12 cellular contexts compared by ENCODE assay signal in genomic region chr3:124791142-124791541, GRCh38.
A peak's percentile ranks its signal among the peaks of the same experiment; 100 is the strongest.
DNase-seq lines count a peak whose midpoint lies in the region; ATAC-seq and TF ChIP-seq lines count a peak whose summit lies in the region.
"Had no signal": no experiment of that assay in that cellular context is flagged by ENCODE, and none has a peak within 500 bp of the region (broad histone marks: within the 10 kb centered on the region; RNA-seq: fewer than 3 reads in every experiment).

No MANE protein-coding gene starts in this region.

- no peak for TF ChIP-seq CTCF in parathyroid adenoma (IDR thresholded peaks at IDR 0.05)

- DNase-seq in M059J (ENCODE audit: low read depth) (peak; percentile 51), fibroblast of gingiva (ENCODE audit: low read depth) (peak; percentile 81), G401 (ENCODE audit: low spot score) (no peak), NCI-H1092 treated with DMSO at 0.1 percent for 48 hours (lab: John Stamatoyannopoulos, UW) (no peak)
- DNase-seq: activated naive CD4-positive, alpha-beta T cell treated with anti-CD3 and anti-CD28 coated beads for 36 hours; dermis blood vessel endothelial cell; naive B cell; NCI-H1694 had no signal

- in situ Hi-C loops in G401 (cut with HindIII; ENCODE audit: low sequenced_read_pairs): no loop called here

- peaks cover 46% of the 10 kb centered on the region for H3K4me1 ChIP-seq in ACC112 (ENCODE audit: control insufficient read depth, insufficient read depth, low read length, unreplicated experiment)
- peaks cover 23% of the 10 kb centered on the region for H3K4me1 ChIP-seq in parathyroid adenoma

- no peak overlapping the region for H3K4me2 ChIP-seq in parathyroid adenoma (ENCODE audit: low read length)

- H3K79me2 ChIP-seq in ACC112 (ENCODE audit: control insufficient read depth, insufficient read depth, low read length, unreplicated experiment) (peaks cover 10% of the 10 kb centered on the region), parathyroid adenoma (no peaks in the 10 kb centered on the region)

- no peak overlapping the region for H2AFZ ChIP-seq in ACC112 (ENCODE audit: low read length, unreplicated experiment)
- no peak overlapping the region for H2AFZ ChIP-seq in parathyroid adenoma

- H3K27me3 ChIP-seq in ACC112 (ENCODE audit: insufficient read depth, low read length) (no peaks in the 10 kb centered on the region), parathyroid adenoma (ENCODE audit: control insufficient read depth, insufficient read depth, low read length) (no peaks in the 10 kb centered on the region)

- no peaks in the 10 kb centered on the region for H3K9me3 ChIP-seq in parathyroid adenoma (ENCODE audit: control insufficient read depth, low read length)

- no peak overlapping the region for H3K9ac ChIP-seq in parathyroid adenoma

- peaks cover 16% of the 10 kb centered on the region; the same call in 1 of the 2 replicates for H3K36me3 ChIP-seq in ACC112 (ENCODE audit: insufficient read depth, low read length)
- no peaks in the 10 kb centered on the region for H3K36me3 ChIP-seq in parathyroid adenoma (ENCODE audit: control insufficient read depth, insufficient read depth, low read length)

- ATAC-seq in HG03196 (IDR thresholded peaks at IDR 0.05; ENCODE audit: unreplicated experiment): no peak
- no peak for ATAC-seq in HG03432 (IDR thresholded peaks at IDR 0.05; ENCODE audit: unreplicated experiment)

- H3K4me3 ChIP-seq in ACC112 (ENCODE audit: low read depth, low read length) (no peak overlapping the region), parathyroid adenoma (ENCODE audit: low read depth, low read length) (no peak overlapping the region)

- peak overlapping the region; percentile 88 for H3K27ac ChIP-seq in ACC112 (ENCODE audit: low read depth, low read length)
- peak overlapping the region; percentile 18 for H3K27ac ChIP-seq in parathyroid adenoma

Comparison
In these comparisons a context has a peak if more than half of its experiments do, and no peak if none do; other contexts are left out.
1. DNase-seq: peak in M059J (single experiment) and fibroblast of gingiva (single experiment); none in G401 (single experiment) and NCI-H1092 treated with DMSO at 0.1 percent for 48 hours (single experiment).